ENCODE assay signal across 1 cellular context in the genomic region with DNA sequence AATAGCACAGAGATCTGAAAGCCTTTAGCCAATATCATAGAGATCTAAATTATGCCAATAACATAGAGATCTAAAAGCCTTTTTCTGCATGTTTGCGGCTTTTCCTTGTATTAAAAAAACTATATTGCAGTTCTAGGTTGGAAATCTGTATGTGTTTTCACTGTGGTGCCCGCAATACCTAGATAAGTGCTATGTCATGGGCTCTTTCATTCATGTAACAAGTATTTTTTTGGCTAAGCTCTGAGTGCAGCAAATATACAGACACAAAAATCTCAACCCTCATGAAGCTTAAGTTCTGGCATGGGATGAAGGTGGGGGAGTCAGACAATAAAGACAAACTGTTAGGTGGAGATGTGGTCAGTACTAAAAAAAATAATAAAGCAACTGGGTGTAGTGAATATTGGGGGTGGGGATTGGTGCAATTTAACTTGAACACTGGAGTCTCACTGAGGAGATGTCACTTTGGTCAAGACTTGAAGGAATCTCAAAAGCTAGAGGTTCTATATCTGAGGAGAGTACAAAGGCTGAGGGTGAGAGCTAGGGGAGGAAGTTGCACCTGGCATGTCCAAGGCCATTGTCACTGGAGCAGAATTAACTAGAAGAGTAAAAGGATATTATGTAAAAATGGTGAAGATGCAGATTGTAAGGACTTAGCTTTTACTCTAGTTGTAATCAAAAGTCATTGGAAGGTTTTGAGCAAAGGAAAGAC.
TF ChIP-seq lines count a peak whose summit lies in the region.

No MANE protein-coding gene starts in this region.

TF ChIP-seq in H1, 55 proteins besides CTCF, POLR2A, EP300 and RAD21:
- TF ChIP-seq FOSL1 (IDR thresholded peaks at IDR 0.05; ENCODE audit: insufficient read depth, low read depth, low read length) (no peak), CEBPB (IDR thresholded peaks at IDR 0.05; ENCODE audit: low read depth, low read length) (no peak)
- TF ChIP-seq, protein P1, sequence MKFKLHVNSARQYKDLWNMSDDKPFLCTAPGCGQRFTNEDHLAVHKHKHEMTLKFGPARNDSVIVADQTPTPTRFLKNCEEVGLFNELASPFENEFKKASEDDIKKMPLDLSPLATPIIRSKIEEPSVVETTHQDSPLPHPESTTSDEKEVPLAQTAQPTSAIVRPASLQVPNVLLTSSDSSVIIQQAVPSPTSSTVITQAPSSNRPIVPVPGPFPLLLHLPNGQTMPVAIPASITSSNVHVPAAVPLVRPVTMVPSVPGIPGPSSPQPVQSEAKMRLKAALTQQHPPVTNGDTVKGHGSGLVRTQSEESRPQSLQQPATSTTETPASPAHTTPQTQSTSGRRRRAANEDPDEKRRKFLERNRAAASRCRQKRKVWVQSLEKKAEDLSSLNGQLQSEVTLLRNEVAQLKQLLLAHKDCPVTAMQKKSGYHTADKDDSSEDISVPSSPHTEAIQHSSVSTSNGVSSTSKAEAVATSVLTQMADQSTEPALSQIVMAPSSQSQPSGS (IDR thresholded peaks at IDR 0.05; ENCODE audit: low read length): no peak
